ENCODE assay signal across 1 cellular context in genomic region chr9:114282926-114283325, GRCh38.
TF ChIP-seq lines count a peak whose summit lies in the region.

No MANE protein-coding gene starts in this region.

TF ChIP-seq in GM12878, 131 proteins besides CTCF, POLR2A, EP300 and RAD21 (continued from another document):
- no peak for TF ChIP-seq USF2 (IDR thresholded peaks at IDR 0.05; ENCODE audit: borderline replicate concordance, low read depth, low read length)
- no peak for TF ChIP-seq ZNF217 (IDR thresholded peaks at IDR 0.05)
- TF ChIP-seq IRF4 (IDR thresholded peaks at IDR 0.05; ENCODE audit: low read depth, low read length), result no peak
- TF ChIP-seq, protein P1, sequence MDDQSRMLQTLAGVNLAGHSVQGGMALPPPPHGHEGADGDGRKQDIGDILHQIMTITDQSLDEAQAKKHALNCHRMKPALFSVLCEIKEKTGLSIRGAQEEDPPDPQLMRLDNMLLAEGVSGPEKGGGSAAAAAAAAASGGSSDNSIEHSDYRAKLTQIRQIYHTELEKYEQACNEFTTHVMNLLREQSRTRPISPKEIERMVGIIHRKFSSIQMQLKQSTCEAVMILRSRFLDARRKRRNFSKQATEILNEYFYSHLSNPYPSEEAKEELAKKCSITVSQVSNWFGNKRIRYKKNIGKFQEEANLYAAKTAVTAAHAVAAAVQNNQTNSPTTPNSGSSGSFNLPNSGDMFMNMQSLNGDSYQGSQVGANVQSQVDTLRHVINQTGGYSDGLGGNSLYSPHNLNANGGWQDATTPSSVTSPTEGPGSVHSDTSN (IDR thresholded peaks at IDR 0.05; ENCODE audit: insufficient replicate concordance, low read depth, low read length), result no peak
- no peak for TF ChIP-seq MEF2A (IDR thresholded peaks at IDR 0.05; ENCODE audit: insufficient read depth, low read depth, low read length)
- no peak for TF ChIP-seq RFX5 (IDR thresholded peaks at IDR 0.05; ENCODE audit: low read depth, low read length)
